ENCODE assay signal across 1 cellular context in the genomic region with DNA sequence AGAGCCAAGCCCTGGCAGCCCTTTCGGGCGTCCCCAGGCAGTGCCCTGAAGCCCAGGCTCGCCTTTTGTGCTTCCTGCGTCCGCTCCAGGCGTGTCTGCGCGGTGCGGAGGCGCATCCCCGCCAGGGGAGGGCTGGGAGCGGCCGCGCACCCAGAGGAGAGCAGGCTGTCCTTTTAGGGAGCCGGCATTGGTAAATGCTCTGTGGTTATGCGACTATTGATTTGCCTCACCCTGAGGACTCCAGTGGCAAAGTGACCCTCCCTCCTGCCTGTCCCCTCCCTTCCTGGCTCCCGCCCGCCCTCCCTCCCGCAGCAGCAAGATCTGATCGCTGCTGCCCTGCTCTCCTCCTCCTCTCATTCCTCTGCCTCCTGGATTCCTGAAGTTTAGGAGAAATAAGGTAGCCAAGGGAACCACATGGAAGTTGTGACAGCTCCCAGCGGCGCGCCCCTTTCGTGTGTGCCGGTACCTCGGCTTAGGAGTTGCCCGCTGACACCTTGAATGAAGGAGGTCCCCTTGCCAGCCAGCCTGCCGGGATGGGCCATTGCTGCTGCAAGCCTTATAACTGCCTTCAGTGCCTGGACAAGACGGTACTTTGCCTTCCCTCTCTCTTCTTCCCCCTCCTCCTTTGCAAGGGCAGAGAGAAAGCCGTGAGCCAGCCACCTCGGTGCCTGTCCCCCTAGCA.
TF ChIP-seq lines count a peak whose summit lies in the region.

No MANE protein-coding gene starts in this region.

TF ChIP-seq in HepG2, 621 proteins besides CTCF, POLR2A, EP300 and RAD21 (continued from another document):
- TF ChIP-seq, protein P1, sequence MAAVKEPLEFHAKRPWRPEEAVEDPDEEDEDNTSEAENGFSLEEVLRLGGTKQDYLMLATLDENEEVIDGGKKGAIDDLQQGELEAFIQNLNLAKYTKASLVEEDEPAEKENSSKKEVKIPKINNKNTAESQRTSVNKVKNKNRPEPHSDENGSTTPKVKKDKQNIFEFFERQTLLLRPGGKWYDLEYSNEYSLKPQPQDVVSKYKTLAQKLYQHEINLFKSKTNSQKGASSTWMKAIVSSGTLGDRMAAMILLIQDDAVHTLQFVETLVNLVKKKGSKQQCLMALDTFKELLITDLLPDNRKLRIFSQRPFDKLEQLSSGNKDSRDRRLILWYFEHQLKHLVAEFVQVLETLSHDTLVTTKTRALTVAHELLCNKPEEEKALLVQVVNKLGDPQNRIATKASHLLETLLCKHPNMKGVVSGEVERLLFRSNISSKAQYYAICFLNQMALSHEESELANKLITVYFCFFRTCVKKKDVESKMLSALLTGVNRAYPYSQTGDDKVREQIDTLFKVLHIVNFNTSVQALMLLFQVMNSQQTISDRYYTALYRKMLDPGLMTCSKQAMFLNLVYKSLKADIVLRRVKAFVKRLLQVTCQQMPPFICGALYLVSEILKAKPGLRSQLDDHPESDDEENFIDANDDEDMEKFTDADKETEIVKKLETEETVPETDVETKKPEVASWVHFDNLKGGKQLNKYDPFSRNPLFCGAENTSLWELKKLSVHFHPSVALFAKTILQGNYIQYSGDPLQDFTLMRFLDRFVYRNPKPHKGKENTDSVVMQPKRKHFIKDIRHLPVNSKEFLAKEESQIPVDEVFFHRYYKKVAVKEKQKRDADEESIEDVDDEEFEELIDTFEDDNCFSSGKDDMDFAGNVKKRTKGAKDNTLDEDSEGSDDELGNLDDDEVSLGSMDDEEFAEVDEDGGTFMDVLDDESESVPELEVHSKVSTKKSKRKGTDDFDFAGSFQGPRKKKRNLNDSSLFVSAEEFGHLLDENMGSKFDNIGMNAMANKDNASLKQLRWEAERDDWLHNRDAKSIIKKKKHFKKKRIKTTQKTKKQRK (IDR thresholded peaks at IDR 0.05; ENCODE audit: low read length) = no peak
- no peak for TF ChIP-seq NKX3-1 (CRISPR knock-in tag; IDR thresholded peaks at IDR 0.05)
- no peak for TF ChIP-seq KDM6A (CRISPR knock-in tag; IDR thresholded peaks at IDR 0.05; ENCODE audit: low read depth)
- no peak for TF ChIP-seq MZF1 (CRISPR knock-in tag; IDR thresholded peaks at IDR 0.05; ENCODE audit: borderline replicate concordance)
- no peak for TF ChIP-seq HOXA9 (CRISPR knock-in tag; IDR thresholded peaks at IDR 0.05; ENCODE audit: borderline replicate concordance)
